ENCODE assay signal across 28 cellular contexts in the genomic region with DNA sequence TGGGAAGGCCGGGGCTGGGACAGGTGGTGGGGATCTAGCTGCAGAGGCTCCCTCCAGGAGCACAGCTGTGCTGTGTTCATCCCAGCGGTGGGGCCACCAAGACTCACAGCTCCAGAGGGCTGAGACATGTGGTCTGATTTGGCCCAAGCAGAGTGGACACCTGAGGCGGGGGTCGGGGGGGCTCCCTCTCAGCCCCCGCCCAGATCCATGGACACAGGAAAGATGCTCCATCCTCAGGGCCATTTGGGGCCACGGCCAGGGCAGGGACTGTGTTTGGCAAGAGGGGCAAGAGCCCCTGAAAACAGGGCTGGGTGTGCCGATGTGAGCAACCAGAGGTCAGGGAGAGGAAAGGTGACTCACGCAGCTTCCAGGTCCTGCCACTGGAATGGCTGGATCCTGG.
"Had no signal": no experiment of that assay in that cellular context is flagged by ENCODE, and none has a peak within 500 bp of the region (broad histone marks: within the 10 kb centered on the region; RNA-seq: fewer than 3 reads in every experiment).

No MANE protein-coding gene starts in this region.

- H3K27ac Mint-ChIP-seq: activated CD4-positive, alpha-beta T cell treated with anti-CD3 and anti-CD28 coated beads, Interleukin-2, amount 10 ng/mL, durations not matched to agents 24 days and 14 days; activated CD8-positive, alpha-beta T cell treated with anti-CD3 and anti-CD28 coated beads for 36 hours; activated naive CD4-positive, alpha-beta T cell treated with anti-CD3 and anti-CD28 coated beads for 36 hours; activated T-helper 1 cell treated with anti-CD3 and anti-CD28 coated beads, Interleukin-12 subunit alpha, Interleukin-12 subunit beta, Interleukin-2, Interleukin-4 antibody, amounts not matched to agents 30 ng/mL and 10 ng/mL and 1 ng/mL, durations not matched to agents 14 hours and 24 hours and 36 hours; T-helper 1 cell treated with Interleukin-12 subunit alpha and Interleukin-12 subunit beta and Interleukin-4 antibody, amounts not matched to agents 30 μg/mL and 1 μg/mL, for 36 hours; T-helper 2 cell treated with Interferon-gamma antibody and Interleukin-4, amounts not matched to agents 5 μg/mL and 100 μg/mL, for 36 hours had no signal

- H3K9me3 ChIP-seq: body of pancreas had no signal

- H3K4me1 ChIP-seq: adrenal gland, body of pancreas, breast epithelium, SJCRH30 had no signal

- H3K36me3 ChIP-seq: adrenal gland, breast epithelium, SJCRH30 had no signal

- H3K4me3 ChIP-seq: adrenal gland, body of pancreas, breast epithelium, SJCRH30, SK-N-MC had no signal

- H3K27me3 Mint-ChIP-seq: activated CD4-positive, alpha-beta T cell treated with anti-CD3 and anti-CD28 coated beads, Interleukin-2, amount 10 ng/mL, durations not matched to agents 24 days and 14 days; activated CD8-positive, alpha-beta T cell treated with anti-CD3 and anti-CD28 coated beads for 36 hours had no signal

- H3K27ac ChIP-seq: adrenal gland, body of pancreas, breast epithelium, KMS-11, SJCRH30, SK-N-MC had no signal

- ATAC-seq: activated CD8-positive, alpha-beta T cell treated with anti-CD3 and anti-CD28 coated beads for 36 hours; activated naive CD4-positive, alpha-beta T cell treated with anti-CD3 and anti-CD28 coated beads, Interleukin-2, amount 50 U/mL, for 72 hours; activated T-cell treated with anti-CD3 and anti-CD28 coated beads, Interleukin-2, amount 50 U/mL, for 4 hours; body of pancreas; Panc1 had no signal

- H3K4me3 Mint-ChIP-seq: activated CD4-positive, alpha-beta T cell treated with anti-CD3 and anti-CD28 coated beads, Interleukin-2, amount 10 ng/mL, durations not matched to agents 24 days and 14 days; activated CD8-positive, alpha-beta T cell treated with anti-CD3 and anti-CD28 coated beads for 36 hours; activated naive CD4-positive, alpha-beta T cell treated with anti-CD3 and anti-CD28 coated beads for 36 hours; activated T-cell treated with anti-CD3 and anti-CD28 coated beads, Interleukin-2, amount 50 U/mL, for 4 hours; activated T-helper 1 cell treated with anti-CD3 and anti-CD28 coated beads, Interleukin-12 subunit alpha, Interleukin-12 subunit beta, Interleukin-2, Interleukin-4 antibody, amounts not matched to agents 30 ng/mL and 10 ng/mL and 1 ng/mL, durations not matched to agents 14 hours and 24 hours and 36 hours; T-helper 1 cell treated with Interleukin-12 subunit alpha and Interleukin-12 subunit beta and Interleukin-4 antibody, amounts not matched to agents 30 μg/mL and 1 μg/mL, for 36 hours; T-helper 2 cell treated with Interferon-gamma antibody and Interleukin-4, amounts not matched to agents 5 μg/mL and 100 μg/mL, for 36 hours had no signal

- DNase-seq: activated CD4-positive, alpha-beta T cell treated with anti-CD3 and anti-CD28 coated beads, Interleukin-2, amount 10 ng/mL, durations not matched to agents 24 days and 14 days; activated CD4-positive, alpha-beta T cell treated with anti-CD3 and anti-CD28 coated beads, Interleukin-2, amount 50 U/mL, for 4 hours; activated CD8-positive, alpha-beta T cell treated with anti-CD3 and anti-CD28 coated beads for 36 hours; activated gamma-delta T cell treated with Interleukin-2 at 50 U/mL for 16 hours; activated naive CD4-positive, alpha-beta T cell treated with anti-CD3 and anti-CD28 coated beads for 36 hours; activated T-cell treated with anti-CD3 and anti-CD28 coated beads for 4 hours; activated T-cell treated with anti-CD3 and anti-CD28 coated beads, Interleukin-2, amount 50 U/mL, for 4 hours; adrenal gland; MM.1S; MV-4-11; NCI-H1092; NCI-H1436 treated with DMSO at 0.1 percent for 48 hours; NCI-H1694 treated with DMSO at 0.1 percent for 48 hours; NCI-H2081 treated with DMSO at 0.1 percent for 48 hours; NCI-H226; NCI-H446 treated with DMSO at 0.1 percent for 48 hours; NCI-H524; SHP77; SJCRH30 had no signal

- H3K27me3 ChIP-seq: adrenal gland, body of pancreas had no signal

- H3K4me1 Mint-ChIP-seq: activated CD4-positive, alpha-beta T cell treated with anti-CD3 and anti-CD28 coated beads, Interleukin-2, amount 10 ng/mL, durations not matched to agents 24 days and 14 days had no signal
